ENCODE assay signal across 27 cellular contexts in the genomic region with DNA sequence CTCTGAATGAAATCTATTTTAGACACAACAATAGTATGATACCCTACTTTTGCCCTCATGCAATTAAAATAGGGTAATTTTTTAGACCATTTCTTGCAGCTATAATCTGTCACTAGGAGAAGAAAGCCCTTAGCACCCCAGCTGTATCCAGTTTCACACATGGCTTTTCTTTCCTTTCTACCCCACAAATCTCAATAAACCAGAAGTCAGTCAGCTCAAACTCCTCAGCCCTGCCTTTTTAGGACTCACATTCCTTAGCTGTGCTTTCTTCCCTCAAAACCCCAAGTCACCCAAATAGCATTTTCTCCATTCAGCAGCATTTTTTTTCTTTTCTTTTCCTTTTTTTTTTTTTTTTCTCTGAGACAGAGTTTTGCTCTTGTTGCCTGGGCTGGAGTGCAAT.
"Had no signal": no experiment of that assay in that cellular context is flagged by ENCODE, and none has a peak within 500 bp of the region (broad histone marks: within the 10 kb centered on the region; RNA-seq: fewer than 3 reads in every experiment).

No MANE protein-coding gene starts in this region.

- H3K27ac ChIP-seq: psoas muscle, sigmoid colon, spleen, thoracic aorta, tibial nerve, upper lobe of right lung, vagina had no signal

- H3K4me3 Mint-ChIP-seq: immature natural killer cell; mesothelial cell of epicardium; natural killer cell treated with Interleukin-12 subunit alpha and Interleukin-12 subunit beta and Interleukin-15 and Interleukin-18, amount 100 ng/mL, for 72 hours; stimulated activated naive B cell treated with anti-CD40 and anti-IgM and Interleukin-4, amounts not matched to agents 10 μg/mL and 1 μg/mL and 100 μg/mL, for 72 hours; stimulated activated naive CD8-positive, alpha-beta T cell treated with anti-CD3 and anti-CD28 coated beads, Interleukin-15, Interleukin-2, amounts not matched to agents 100 ng/mL and 50 ng/mL, for 24 hours had no signal

- DNase-seq: dermis blood vessel endothelial cell; effector memory CD4-positive, alpha-beta T cell; erythroblast; hypothalamus; immature natural killer cell; mesenchymal stem cell; mucosa of descending colon; naive B cell; nucleus accumbens; ovary; psoas muscle; right cardiac atrium; sigmoid colon; stimulated activated CD4-positive, alpha-beta T cell treated with anti-CD3 and anti-CD28 coated beads, Interleukin-4, amount 100 ng/mL, for 4 hours; stimulated activated naive B cell treated with anti-CD40 and anti-IgM and Interleukin-4, amounts not matched to agents 10 μg/mL and 1 μg/mL and 100 μg/mL, for 72 hours; upper lobe of right lung had no signal

- H3K36me3 ChIP-seq: ovary, sigmoid colon, spleen, thoracic aorta, tibial nerve, upper lobe of right lung, vagina had no signal

- H3K9me3 ChIP-seq: mucosa of descending colon, ovary, psoas muscle, sigmoid colon, spleen, thoracic aorta, tibial nerve, upper lobe of right lung, vagina had no signal

- H3K9me3 Mint-ChIP-seq: immature natural killer cell; mesothelial cell of epicardium; naive B cell; natural killer cell treated with Interleukin-12 subunit alpha and Interleukin-12 subunit beta and Interleukin-15 and Interleukin-18, amount 100 ng/mL, for 72 hours; stimulated activated naive B cell treated with anti-CD40 and anti-IgM and Interleukin-4, amounts not matched to agents 10 μg/mL and 1 μg/mL and 100 μg/mL, for 72 hours; stimulated activated naive CD8-positive, alpha-beta T cell treated with anti-CD3 and anti-CD28 coated beads, Interleukin-15, Interleukin-2, amounts not matched to agents 100 ng/mL and 50 ng/mL, for 24 hours had no signal

- H3K4me3 ChIP-seq: coronary artery, lung, mucosa of descending colon, ovary, psoas muscle, sigmoid colon, spleen, thoracic aorta, tibial nerve, upper lobe of right lung, vagina had no signal

- H3K4me1 ChIP-seq: psoas muscle, sigmoid colon, vagina had no signal

- H3K27ac Mint-ChIP-seq: immature natural killer cell; mesothelial cell of epicardium; naive B cell; natural killer cell treated with Interleukin-12 subunit alpha and Interleukin-12 subunit beta and Interleukin-15 and Interleukin-18, amount 100 ng/mL, for 72 hours; stimulated activated naive B cell treated with anti-CD40 and anti-IgM and Interleukin-4, amounts not matched to agents 10 μg/mL and 1 μg/mL and 100 μg/mL, for 72 hours; stimulated activated naive CD8-positive, alpha-beta T cell treated with anti-CD3 and anti-CD28 coated beads, Interleukin-15, Interleukin-2, amounts not matched to agents 100 ng/mL and 50 ng/mL, for 24 hours had no signal

- H3K36me3 Mint-ChIP-seq: immature natural killer cell; mesothelial cell of epicardium; naive B cell; natural killer cell treated with Interleukin-12 subunit alpha and Interleukin-12 subunit beta and Interleukin-15 and Interleukin-18, amount 100 ng/mL, for 72 hours; stimulated activated naive B cell treated with anti-CD40 and anti-IgM and Interleukin-4, amounts not matched to agents 10 μg/mL and 1 μg/mL and 100 μg/mL, for 72 hours had no signal

- FAIRE-seq: frontal cortex, keratinocyte had no signal

- H3K27me3 ChIP-seq: ovary, sigmoid colon, spleen, tibial nerve, upper lobe of right lung, vagina had no signal

- H3K4me1 Mint-ChIP-seq: immature natural killer cell; naive B cell; stimulated activated naive B cell treated with anti-CD40 and anti-IgM and Interleukin-4, amounts not matched to agents 10 μg/mL and 1 μg/mL and 100 μg/mL, for 72 hours had no signal

- ATAC-seq: mucosa of descending colon; natural killer cell treated with Interleukin-12 subunit alpha and Interleukin-12 subunit beta and Interleukin-15 and Interleukin-18, amount 100 ng/mL, for 72 hours; psoas muscle; right cardiac atrium; stimulated activated naive B cell treated with anti-CD40 and anti-IgM and Interleukin-4, amounts not matched to agents 10 μg/mL and 1 μg/mL and 100 μg/mL, for 72 hours; upper lobe of right lung had no signal
